8 cellular contexts compared by ENCODE assay signal in the genomic region with DNA sequence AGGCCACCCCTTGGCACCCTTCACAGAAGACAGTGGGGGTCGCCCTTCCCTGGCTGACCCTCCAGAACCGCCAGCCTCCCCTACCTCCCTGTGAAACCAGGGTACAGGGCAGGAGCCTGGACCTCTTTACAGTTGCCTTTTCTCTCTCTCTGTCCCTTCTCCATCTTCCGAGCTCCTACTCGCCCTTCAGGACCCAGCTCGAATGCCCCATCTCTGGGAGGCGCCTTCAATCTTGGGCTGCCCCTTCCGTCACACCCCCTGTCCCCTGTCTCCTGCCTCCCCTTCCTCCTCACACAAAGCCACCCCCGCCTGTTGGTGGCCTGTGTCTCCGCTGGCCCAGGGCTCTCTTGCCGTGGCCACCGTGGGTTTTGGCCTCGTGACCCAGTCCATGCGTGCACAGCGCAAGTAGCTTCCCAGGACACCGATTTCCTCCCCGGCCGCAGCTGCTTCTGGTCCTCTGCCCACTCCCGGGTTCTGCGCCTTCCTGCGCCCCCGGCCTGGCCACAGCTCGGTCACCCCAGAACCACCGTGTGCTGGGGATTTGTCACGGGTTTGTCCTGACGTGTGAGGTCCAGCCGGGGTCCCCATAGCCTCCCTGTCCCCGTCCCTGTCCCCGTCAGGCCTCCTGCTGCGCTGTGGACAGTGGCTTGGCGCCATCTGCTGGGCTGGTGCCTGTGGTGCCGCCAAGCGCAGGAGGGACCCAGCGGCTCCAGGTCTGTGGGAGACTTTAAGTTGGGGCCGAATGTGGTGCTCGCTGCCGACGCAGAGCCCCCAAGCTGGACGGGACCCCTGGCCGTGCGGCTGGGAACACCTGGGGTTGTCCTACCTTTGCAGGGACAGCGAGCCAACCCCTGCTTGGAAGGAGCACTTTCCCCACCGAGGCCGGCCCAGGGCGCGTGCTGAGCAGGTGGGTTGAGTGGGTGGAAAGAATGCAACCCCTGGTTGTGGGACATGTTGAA. TPM values are rescaled to one million over a fixed set of nuclear protein-coding genes. Genes with fewer than 3 reads are reported as not detected.
DNase-seq lines count a peak whose midpoint lies in the region; ATAC-seq and TF ChIP-seq lines count a peak whose summit lies in the region.

No MANE protein-coding gene starts in this region.

- H3K4me3 ChIP-seq in AG10803 (ENCODE audit: low read length), result peak overlapping the region; percentile 43
- peak overlapping the region; percentile 54 for H3K4me3 ChIP-seq in GM23248
- H3K4me3 ChIP-seq in PC-9, result no peak overlapping the region
- no peak overlapping the region for H3K4me3 ChIP-seq in fibroblast of mammary gland (ENCODE audit: control insufficient read depth, low read depth, low read length)
- H3K4me3 ChIP-seq in neural cell (ENCODE audit: low read length), result no peak overlapping the region
- peak overlapping the region in 4 of 5 donors; percentile 32 to 56 (median 40) for H3K4me3 ChIP-seq in subcutaneous abdominal adipose tissue (ENCODE audit: low read depth in 1 of 5, low read length in 5 of 5)

- H3K4me1 Mint-ChIP-seq in activated T-cell treated with anti-CD3 and anti-CD28 coated beads, Interleukin-2, amount 50 U/mL, for 72 hours (ENCODE audit: low read depth), result no peaks in the 10 kb centered on the region

- H3K9me3 Mint-ChIP-seq in activated T-cell treated with anti-CD3 and anti-CD28 coated beads, Interleukin-2, amount 50 U/mL, for 72 hours, result peaks cover 3 to 8% of the 10 kb centered on the region in 2 donors

- no peaks in the 10 kb centered on the region for H3K36me3 Mint-ChIP-seq in activated T-cell treated with anti-CD3 and anti-CD28 coated beads, Interleukin-2, amount 50 U/mL, for 72 hours (ENCODE audit: insufficient read depth in 2 of 2)

- H3K9me3 ChIP-seq in GM23248 (ENCODE audit: low read depth), result no peaks in the 10 kb centered on the region
- no peaks in the 10 kb centered on the region for H3K9me3 ChIP-seq in PC-9 (ENCODE audit: insufficient read depth, low read depth)
- H3K9me3 ChIP-seq in neural cell (ENCODE audit: low read length), result no peaks in the 10 kb centered on the region
- no peaks in the 10 kb centered on the region for H3K9me3 ChIP-seq in subcutaneous abdominal adipose tissue (ENCODE audit: control insufficient read depth in 5 of 5, low read length in 5 of 5)

- in situ Hi-C loops in GM23248 (cut with MboI), result loop anchor here (5.0 kb wide), 1 partner anchor 155 kb away; no protein-coding TSS in a partner anchor

- TF ChIP-seq CTCF in AG10803 (conservative IDR thresholded peaks at IDR 0.05; ENCODE audit: low read length) (peak; percentile 87), PC-9 (conservative IDR thresholded peaks at IDR 0.05) (peak; percentile 93), fibroblast of mammary gland (conservative IDR thresholded peaks at IDR 0.05; ENCODE audit: control insufficient read depth, insufficient read depth, low read depth, low read length) (peak; percentile 86), neural cell (IDR thresholded peaks at IDR 0.05; ENCODE audit: poor library complexity, severe bottlenecking) (peak; percentile 98)

- peaks cover 19% of the 10 kb centered on the region for H3K27me3 ChIP-seq in GM23248 (replicated peaks; ENCODE audit: insufficient read depth)
- H3K27me3 ChIP-seq in PC-9 (ENCODE audit: insufficient read depth, low read depth), result peaks cover 33% of the 10 kb centered on the region
- no peaks in the 10 kb centered on the region for H3K27me3 ChIP-seq in neural cell (ENCODE audit: insufficient read depth, low read depth, low read length)
- peaks cover 4 to 36% (median 22%) of the 10 kb centered on the region in 5 donors for H3K27me3 ChIP-seq in subcutaneous abdominal adipose tissue (ENCODE audit: control insufficient read depth in 5 of 5, insufficient read depth in 4 of 5, low read length in 5 of 5)

- H3K27ac Mint-ChIP-seq in activated T-cell treated with anti-CD3 and anti-CD28 coated beads, Interleukin-2, amount 50 U/mL, for 72 hours, result no peak overlapping the region

- ATAC-seq in activated T-cell treated with anti-CD3 and anti-CD28 coated beads, Interleukin-2, amount 50 U/mL, for 72 hours (replicated peaks in 1 of 2), result peak in 1 of 2 donors; percentile 23
- no peak for ATAC-seq in GM19463 (IDR thresholded peaks at IDR 0.05; ENCODE audit: unreplicated experiment)

- H3K79me2 ChIP-seq in GM23248 (ENCODE audit: insufficient read depth), result peaks cover 4% of the 10 kb centered on the region
- H3K79me2 ChIP-seq in PC-9 (ENCODE audit: low read depth), result peaks cover 3% of the 10 kb centered on the region
- no peaks in the 10 kb centered on the region for H3K79me2 ChIP-seq in neural cell (replicated peaks; ENCODE audit: insufficient read depth, low read length)

- CTCF ChIA-PET in PC-9 (lab: Charles Lee), result interaction anchor here (0.9 to 2.2 kb wide), 2 partner anchors 28 to 33 kb away, joined by 3 to 13 read pairs; a partner anchor contains a TSS

- peak; percentile 97 for TF ChIP-seq RAD21 in neural cell (conservative IDR thresholded peaks at IDR 0.05)

- H3K27ac ChIP-seq in GM23248, result no peak overlapping the region
- no peak overlapping the region for H3K27ac ChIP-seq in PC-9
- no peak overlapping the region for H3K27ac ChIP-seq in neural cell (ENCODE audit: low read length)
- H3K27ac ChIP-seq in subcutaneous abdominal adipose tissue (ENCODE audit: low read depth, low read length), result no peak overlapping the region

- peak; percentile 34 for DNase-seq in AG10803 (ENCODE audit: low read depth)
- DNase-seq in GM23248, result peak; percentile 74
- DNase-seq in PC-9, result peak in 1 of 2 experiments; percentile 74
- DNase-seq in activated T-cell treated with anti-CD3 and anti-CD28 coated beads, Interleukin-2, amount 50 U/mL, for 72 hours, result peak; percentile 80 to 83
- peak; percentile 41 for DNase-seq in fibroblast of mammary gland (ENCODE audit: low read depth)

- BruUV-seq in PC-9 (replicated peaks; lab: Mats Ljungman, UMichigan), result no TSS peak

- H3K9ac ChIP-seq in GM23248, result no peak overlapping the region
- peak overlapping the region; percentile 15 for H3K9ac ChIP-seq in neural cell (ENCODE audit: low read length)
- H3K9ac ChIP-seq in subcutaneous abdominal adipose tissue (ENCODE audit: low read length in 5 of 5), result peak overlapping the region in 3 of 5 donors; percentile 5 to 71 (median 38)

- H3F3A ChIP-seq in GM23248 (ENCODE audit: insufficient read depth) (no peaks in the 10 kb centered on the region), PC-9 (ENCODE audit: insufficient read depth, low read depth) (peaks cover 5% of the 10 kb centered on the region; the same call in 1 of the 2 replicates), neural cell (ENCODE audit: insufficient read depth, low read length, poor library complexity, severe bottlenecking) (no peaks in the 10 kb centered on the region)

- H3K9me2 ChIP-seq in GM23248 (ENCODE audit: insufficient read depth), result no peaks in the 10 kb centered on the region
- H3K9me2 ChIP-seq in PC-9 (ENCODE audit: insufficient read depth), result no peaks in the 10 kb centered on the region
- H3K9me2 ChIP-seq in neural cell (ENCODE audit: insufficient read depth, low read length), result no peaks in the 10 kb centered on the region

- H4K20me1 ChIP-seq in GM23248 (ENCODE audit: insufficient read depth) (no peaks in the 10 kb centered on the region), PC-9 (ENCODE audit: insufficient read depth) (no peaks in the 10 kb centered on the region), neural cell (ENCODE audit: insufficient read depth) (no peaks in the 10 kb centered on the region)

- no peak overlapping the region for H2AFZ ChIP-seq in GM23248
- no peak overlapping the region for H2AFZ ChIP-seq in PC-9
- no peak overlapping the region for H2AFZ ChIP-seq in neural cell (ENCODE audit: low read depth, low read length)

- no peak overlapping the region for H3K4me3 Mint-ChIP-seq in activated T-cell treated with anti-CD3 and anti-CD28 coated beads, Interleukin-2, amount 50 U/mL, for 72 hours

- intact Hi-C loops in PC-9 (cut with micrococcal nuclease; ENCODE audit: unreplicated experiment), result loop anchor here (5.0 kb wide), 3 partner anchors 35 to 520 kb away; no protein-coding TSS in a partner anchor

- H3K36me3 ChIP-seq in GM23248 (ENCODE audit: low read depth) (no peaks in the 10 kb centered on the region), PC-9 (ENCODE audit: low read depth) (no peaks in the 10 kb centered on the region), neural cell (ENCODE audit: insufficient read depth, low read length) (no peaks in the 10 kb centered on the region), subcutaneous abdominal adipose tissue (ENCODE audit: control insufficient read depth in 5 of 5, insufficient read depth in 5 of 5, low read length in 5 of 5) (no peaks in the 10 kb centered on the region)

- TF ChIP-seq EP300 in neural cell (conservative IDR thresholded peaks at IDR 0.05; ENCODE audit: poor library complexity, severe bottlenecking), result no peak

- H3K4me1 ChIP-seq in GM23248 (ENCODE audit: insufficient read depth) (peaks cover 5% of the 10 kb centered on the region; the same call in 1 of the 2 replicates), PC-9 (replicated peaks; ENCODE audit: insufficient read depth) (0 out of 2 replicates have a peak, but pooled peaks cover 4% of the 10 kb centered on the region), subcutaneous abdominal adipose tissue (ENCODE audit: control insufficient read depth in 5 of 5, insufficient read depth in 5 of 5, low read length in 5 of 5) (peaks cover 0 to 23% (median 19%) of the 10 kb centered on the region in 5 donors)

- H3K27me3 Mint-ChIP-seq in activated T-cell treated with anti-CD3 and anti-CD28 coated beads, Interleukin-2, amount 50 U/mL, for 72 hours (ENCODE audit: low read depth), result peaks cover 6% of the 10 kb centered on the region

- H3K4me2 ChIP-seq in GM23248 (ENCODE audit: unreplicated experiment) (peak overlapping the region; percentile 54), PC-9 (no peak overlapping the region), neural cell (ENCODE audit: low read length) (no peak overlapping the region)

- POLR2A ChIA-PET in PC-9 (lab: Charles Lee; ENCODE audit: unreplicated experiment), result interaction anchor here (0.6 kb wide), 1 partner anchor 84 kb away, joined by 8 read pairs; no protein-coding TSS in a partner anchor

- 17 to 19% methylated on average over 42 to 45 of the region's 45 CpGs for WGBS in GM23248 (ENCODE audit: low coverage in 1 of 2, low lambda C conversion rate in 2 of 2, missing lambda C conversion rate in 2 of 2), 2 experiments

TF ChIP-seq in neural cell, 6 proteins besides CTCF, POLR2A, EP300 and RAD21 (continues in another document):
- TF ChIP-seq POLR2AphosphoS5 (IDR thresholded peaks at IDR 0.05), result no peak

RNA-seq across cellular contexts. Expression of a gene that starts 4.0 kb away (rescaled TPM):
- 69.7 and 94.0 TPM in 2 replicates for total RNA-seq in GM23248 (2014; rRNA removed; shearing (Covaris generic))
- polyA plus RNA-seq in GM23248 (2016; fragmentation: Nextera tagmentation; extraction: Ambion mirVana) (25.2 and 25.9 TPM in 2 replicates), neural cell (15.0 and 20.6 TPM in 2 replicates)
- 73.8 and 75.3 TPM in 2 replicates for total RNA-seq in PC-9 (2021)
- 10 to 100 TPM; 23.1 to 23.5 TPM for total RNA-seq in activated T-cell treated with anti-CD3 and anti-CD28 coated beads, Interleukin-2, amount 50 U/mL, for 72 hours
- polyA minus RNA-seq in neural cell, result 27.9 and 38.5 TPM in 2 replicates

RNA-seq across cellular contexts. Expression of a gene that starts 27.6 kb away (rescaled TPM):
- 30.7 and 35.9 TPM in 2 replicates for total RNA-seq in GM23248 (2014; rRNA removed; shearing (Covaris generic))
- polyA plus RNA-seq in GM23248 (2016; fragmentation: Nextera tagmentation; extraction: Ambion mirVana) (5.2 and 5.3 TPM in 2 replicates), neural cell (1.7 and 1.8 TPM in 2 replicates)
- total RNA-seq in PC-9 (2021), result 22.4 and 23.8 TPM in 2 replicates
- 10 to 100 TPM in 1 of 2 donors, 1 to 10 TPM in 1; 8.4 to 13.7 TPM for total RNA-seq in activated T-cell treated with anti-CD3 and anti-CD28 coated beads, Interleukin-2, amount 50 U/mL, for 72 hours
- polyA minus RNA-seq in neural cell, result 4.3 and 4.6 TPM in 2 replicates

Comparison
In these comparisons a context has a peak if more than half of its experiments do, and no peak if none do; other contexts are left out.
1. H3K4me3 ChIP-seq: peak in AG10803 (single experiment), GM23248 (single experiment) and subcutaneous abdominal adipose tissue (4 of 5); none in PC-9 (single experiment), fibroblast of mammary gland (single experiment) and neural cell (single experiment).
2. Peak in every context shown above with its lines, with median percentiles within 50 percentile points of each other: CTCF ChIP-seq.